18 cellular contexts compared by ENCODE assay signal in genomic region chr5:36654598-36654997, GRCh38. TPM values are rescaled to one million over a fixed set of nuclear protein-coding genes. Genes with fewer than 3 reads are reported as not detected.
DNase-seq lines count a peak whose midpoint lies in the region; ATAC-seq and TF ChIP-seq lines count a peak whose summit lies in the region.
"Had no signal": no experiment of that assay in that cellular context is flagged by ENCODE, and none has a peak within 500 bp of the region (broad histone marks: within the 10 kb centered on the region; RNA-seq: fewer than 3 reads in every experiment).

No MANE protein-coding gene starts in this region.

- H3K27me3 ChIP-seq in heart right ventricle = no peaks in the 10 kb centered on the region
- H3K27me3 ChIP-seq in layer of hippocampus (ENCODE audit: control insufficient read depth, insufficient read depth, low read length) = no peaks in the 10 kb centered on the region

- peaks cover 92% of the 10 kb centered on the region for H3K4me1 Mint-ChIP-seq in brain

- ATAC-seq in heart right ventricle (no peak), left cardiac atrium (no peak), GM21381 (IDR thresholded peaks at IDR 0.05; ENCODE audit: unreplicated experiment) (no peak), GM18498 (IDR thresholded peaks at IDR 0.05; ENCODE audit: unreplicated experiment) (no peak)

- intact Hi-C loops in heart right ventricle (cut with DNase I) = loop anchor here in 2 of 10 donors (5.0 kb wide), 2 partner anchors 37 to 47 kb away; partner anchors contain the start of gene SLC1A3 (in 1 of the 2)
- intact Hi-C loops in left cardiac atrium (cut with DNase I) = loop anchor here in 1 of 2 donors (5.0 kb wide), 1 partner anchor 47 kb away; the partner anchor contains the start of gene SLC1A3

- DNase-seq in heart right ventricle (no peak), left cardiac atrium (no peak), substantia nigra (lab: John Stamatoyannopoulos, UW) (no peak), GOT3 (lab: John Stamatoyannopoulos, UW) (no peak)
- DNase-seq: 8988T; DMS53; HFFc6; KG1; NCI-H1092 treated with DMSO at 0.1 percent for 48 hours; NCI-H1694; NCI-H345; NCI-H69; NK-92 treated with Interleukin-12 subunit alpha and Interleukin-12 subunit beta, amount 100 ng/mL, for 24 hours; OCI-M1 had no signal

- peaks cover 3 to 64% (median 47%) of the 10 kb centered on the region in 9 donors for H3K4me1 ChIP-seq in heart right ventricle

- H3K9me3 Mint-ChIP-seq in brain = no peaks in the 10 kb centered on the region
- H3K9me3 Mint-ChIP-seq: HFFc6 had no signal

- H3K27ac ChIP-seq in heart right ventricle = peak overlapping the region in 6 of 10 donors; percentile 3 to 72 (median 61)
- peak overlapping the region; percentile 3 for H3K27ac ChIP-seq in layer of hippocampus (ENCODE audit: low read depth, low read length)
- H3K27ac ChIP-seq in substantia nigra (ENCODE audit: low read depth, low read length, poor library complexity, severe bottlenecking) = peak overlapping the region; percentile 56

- peak overlapping the region; percentile 9 to 85 (median 55) for H3K27ac Mint-ChIP-seq in brain
- H3K27ac Mint-ChIP-seq: HFFc6 had no signal

- no peaks in the 10 kb centered on the region for H3K9me3 ChIP-seq in heart right ventricle

- H3K36me3 Mint-ChIP-seq in brain = no peaks in the 10 kb centered on the region

- peak overlapping the region in 2 of 5 experiments; percentile 44 to 55 for H3K4me3 Mint-ChIP-seq in brain
- H3K4me3 Mint-ChIP-seq: HFFc6 had no signal

- WGBS in heart right ventricle, 2 donors = 84 to 93% methylated on average over 3 of the region's 3 CpGs

- H3K4me3 ChIP-seq in heart right ventricle = no peak overlapping the region

- no peaks in the 10 kb centered on the region for H3K36me3 ChIP-seq in heart right ventricle

- no peaks in the 10 kb centered on the region for H3K27me3 Mint-ChIP-seq in brain

- TF ChIP-seq CTCF in heart right ventricle (IDR thresholded peaks at IDR 0.05) = no peak
- no peak for TF ChIP-seq CTCF in brain (conservative IDR thresholded peaks at IDR 0.05)

RNA-seq across cellular contexts. Expression of gene SLC1A3, which starts 48.2 kb away (rescaled TPM):
- total RNA-seq in heart right ventricle = 10 to 100 TPM; 39.5 to 83.6 (median 58.5) TPM
- polyA plus RNA-seq in heart right ventricle = 10 to 100 TPM; 54.2 to 62.4 TPM
- total RNA-seq in left cardiac atrium = 10 to 100 TPM; 44.9 to 66.6 TPM
- 202 TPM for polyA plus RNA-seq in brain (ENCODE audit: insufficient read depth, low read depth, low replicate concordance)

Comparison
In these comparisons a context has a peak if more than half of its experiments do, and no peak if none do; other contexts are left out.
1. H3K27ac ChIP-seq: peak in every context shown above with its lines; median percentile 61 in heart right ventricle; 56 in substantia nigra; 3 in layer of hippocampus.